Comparison of ENCODE assay signal across 10 cellular contexts in genomic region chr3:128383316-128384235, GRCh38.
DNase-seq lines count a peak whose midpoint lies in the region; ATAC-seq and TF ChIP-seq lines count a peak whose summit lies in the region.
"Had no signal": no experiment of that assay in that cellular context is flagged by ENCODE, and none has a peak within 500 bp of the region (broad histone marks: within the 10 kb centered on the region; RNA-seq: fewer than 3 reads in every experiment).

No MANE protein-coding gene starts in this region.

- H3K4me1 ChIP-seq in SJSA1 (replicated peaks) (peaks cover 5% of the 10 kb centered on the region), vagina (peaks cover 54% of the 10 kb centered on the region)

- peaks cover 3% of the 10 kb centered on the region for H3K27me3 Mint-ChIP-seq in nephron (ENCODE audit: low read depth)
- H3K27me3 Mint-ChIP-seq: activated naive CD8-positive, alpha-beta T cell; stimulated activated naive CD8-positive, alpha-beta T cell treated with anti-CD3 and anti-CD28 coated beads, Interleukin-15, Interleukin-2, amounts not matched to agents 100 ng/mL and 50 ng/mL, for 24 hours had no signal

- peak overlapping the region; percentile 81 to 89 (median 83) for H3K27ac Mint-ChIP-seq in nephron
- H3K27ac Mint-ChIP-seq: activated naive CD8-positive, alpha-beta T cell; stimulated activated naive CD8-positive, alpha-beta T cell treated with anti-CD3 and anti-CD28 coated beads, Interleukin-15, Interleukin-2, amounts not matched to agents 100 ng/mL and 50 ng/mL, for 24 hours had no signal

- H3K36me3 ChIP-seq in SJSA1 (no peaks in the 10 kb centered on the region), vagina (no peaks in the 10 kb centered on the region)

- peaks cover 80% of the 10 kb centered on the region for H3K4me1 Mint-ChIP-seq in nephron

- H3K36me3 Mint-ChIP-seq in nephron (ENCODE audit: low read depth), result peaks cover 6% of the 10 kb centered on the region
- H3K36me3 Mint-ChIP-seq: activated naive CD8-positive, alpha-beta T cell had no signal

- H3K27me3 ChIP-seq in SJSA1 (replicated peaks) (no peaks in the 10 kb centered on the region), vagina (no peaks in the 10 kb centered on the region)

- ATAC-seq in GM18517 (IDR thresholded peaks at IDR 0.05; ENCODE audit: unreplicated experiment), result no peak

- H3K4me3 Mint-ChIP-seq in nephron, result peak overlapping the region; percentile 3 to 14 (median 8)
- H3K4me3 Mint-ChIP-seq: activated naive CD8-positive, alpha-beta T cell; stimulated activated naive CD8-positive, alpha-beta T cell treated with anti-CD3 and anti-CD28 coated beads, Interleukin-15, Interleukin-2, amounts not matched to agents 100 ng/mL and 50 ng/mL, for 24 hours had no signal

- DNase-seq in A172 (ENCODE audit: low spot score) (peak; percentile 84), HK-2 (ENCODE audit: unreplicated experiment) (peak; percentile 87), SJSA1 (ENCODE audit: low read depth in 1 of 2, low spot score in 2 of 2) (peak; percentile 42 to 70), cerebellum (ENCODE audit: low spot score) (peak; percentile 66), vagina (ENCODE audit: extremely low spot score in 2 of 2) (no peak), foreskin melanocyte (no peak)

- intact Hi-C loops in vagina (cut with DNase I), result no loop called here

- TF ChIP-seq CTCF in nephron (IDR thresholded peaks at IDR 0.05; ENCODE audit: unreplicated experiment in 3 of 3) (no peak), vagina (IDR thresholded peaks at IDR 0.05) (no peak)

- no peak overlapping the region for H3K4me3 ChIP-seq in SJSA1
- no peak overlapping the region for H3K4me3 ChIP-seq in vagina

- no peak for TF ChIP-seq POLR2A in vagina (IDR thresholded peaks at IDR 0.05)

- H3K27ac ChIP-seq in SJSA1 (no peak overlapping the region), vagina (peak overlapping the region; percentile 25)

- H3K9me3 Mint-ChIP-seq in nephron, result no peaks in the 10 kb centered on the region
- H3K9me3 Mint-ChIP-seq: stimulated activated naive CD8-positive, alpha-beta T cell treated with anti-CD3 and anti-CD28 coated beads, Interleukin-15, Interleukin-2, amounts not matched to agents 100 ng/mL and 50 ng/mL, for 24 hours had no signal

- no peaks in the 10 kb centered on the region for H3K9me3 ChIP-seq in SJSA1 (replicated peaks)
- no peaks in the 10 kb centered on the region for H3K9me3 ChIP-seq in vagina

Comparison
In these comparisons a context has a peak if more than half of its experiments do, and no peak if none do; other contexts are left out.
1. DNase-seq: peak in A172 (single experiment), HK-2 (single experiment), SJSA1 (2 of 2) and cerebellum (single experiment); none in vagina (0 of 2) and foreskin melanocyte (single experiment).